In the genomic region with DNA sequence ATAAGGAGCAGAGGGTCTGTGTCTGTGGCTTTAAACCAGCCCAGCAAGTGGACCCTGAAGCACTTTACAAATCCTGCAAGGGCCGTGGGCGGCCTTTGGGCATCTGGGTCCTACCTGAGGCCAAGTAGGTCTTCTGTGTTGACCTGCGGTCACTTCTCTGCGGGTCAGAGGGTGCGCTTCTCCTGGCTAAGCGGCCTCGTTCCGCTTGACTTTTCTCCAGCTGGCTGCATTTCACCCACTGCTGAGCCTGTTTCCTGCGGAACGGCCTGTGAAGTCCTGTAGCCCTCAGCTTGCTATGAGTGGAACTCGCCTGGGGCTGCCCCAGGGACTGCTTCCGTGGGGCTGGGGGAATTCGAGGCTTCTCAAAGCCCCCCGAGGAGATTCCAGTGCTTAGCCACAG, we compare ENCODE assay signal across 18 cellular contexts. TPM values are rescaled to one million over a fixed set of nuclear protein-coding genes. Genes with fewer than 3 reads are reported as not detected.
A peak's percentile ranks its signal among the peaks of the same experiment; 100 is the strongest.
DNase-seq lines count a peak whose midpoint lies in the region; ATAC-seq, FAIRE-seq and TF ChIP-seq lines count a peak whose summit lies in the region.
"Had no signal": no experiment of that assay in that cellular context is flagged by ENCODE, and none has a peak within 500 bp of the region (broad histone marks: within the 10 kb centered on the region; RNA-seq: fewer than 3 reads in every experiment).

No MANE protein-coding gene starts in this region.

- H3K9me3 ChIP-seq in WERI-Rb-1 (ENCODE audit: severe bottlenecking): no peaks in the 10 kb centered on the region
- H3K9me3 ChIP-seq in lower lobe of right lung: no peaks in the 10 kb centered on the region
- no peaks in the 10 kb centered on the region for H3K9me3 ChIP-seq in thyroid gland

- TF ChIP-seq POLR2A in GM12891 (IDR thresholded peaks at IDR 0.05; ENCODE audit: low read depth, low read length) (no peak), thyroid gland (IDR thresholded peaks at IDR 0.05) (no peak)

- no peak overlapping the region for H3K4me3 Mint-ChIP-seq in stimulated activated naive CD8-positive, alpha-beta T cell treated with anti-CD3 and anti-CD28 coated beads, Interleukin-15, amount 100 ng/mL, for 72 hours
- H3K4me3 Mint-ChIP-seq: activated CD4-positive, alpha-beta memory T cell treated with anti-CD3 and anti-CD28 coated beads, Interleukin-2, amount 10 ng/mL, durations not matched to agents 7 days and 5 days; activated T-cell treated with anti-CD3 and anti-CD28 coated beads, Interleukin-2, amount 50 U/mL, for 72 hours; endodermal cell; natural killer cell had no signal

- H3K4me1 ChIP-seq in lower lobe of right lung: no peaks in the 10 kb centered on the region
- H3K4me1 ChIP-seq in thyroid gland: peaks cover 10 to 14% of the 10 kb centered on the region in 2 donors

- H3K27me3 ChIP-seq in WERI-Rb-1 (ENCODE audit: insufficient read depth, low read depth, severe bottlenecking): no peaks in the 10 kb centered on the region
- no peaks in the 10 kb centered on the region for H3K27me3 ChIP-seq in lower lobe of right lung (ENCODE audit: low read depth)
- no peaks in the 10 kb centered on the region for H3K27me3 ChIP-seq in thyroid gland
- H3K27me3 ChIP-seq: cardiac muscle cell had no signal

- no peaks in the 10 kb centered on the region for H3K36me3 ChIP-seq in WERI-Rb-1
- H3K36me3 ChIP-seq in lower lobe of right lung: peaks cover 76% of the 10 kb centered on the region
- peaks cover 21 to 34% of the 10 kb centered on the region in 2 donors for H3K36me3 ChIP-seq in thyroid gland
- H3K36me3 ChIP-seq: cardiac muscle cell had no signal

- H3K4me1 Mint-ChIP-seq in stimulated activated naive CD8-positive, alpha-beta T cell treated with anti-CD3 and anti-CD28 coated beads, Interleukin-15, amount 100 ng/mL, for 72 hours: no peaks in the 10 kb centered on the region
- H3K4me1 Mint-ChIP-seq: activated CD4-positive, alpha-beta memory T cell treated with anti-CD3 and anti-CD28 coated beads, Interleukin-2, amount 10 ng/mL, durations not matched to agents 7 days and 5 days; endodermal cell had no signal

- no peak for ATAC-seq in lower lobe of right lung
- no peak for ATAC-seq in stimulated activated naive CD8-positive, alpha-beta T cell treated with anti-CD3 and anti-CD28 coated beads, Interleukin-15, amount 100 ng/mL, for 72 hours
- ATAC-seq in GM19324 (IDR thresholded peaks at IDR 0.05; ENCODE audit: low FRiP score, unreplicated experiment): no peak
- ATAC-seq: activated T-cell treated with anti-CD3 and anti-CD28 coated beads, Interleukin-2, amount 50 U/mL, for 72 hours; natural killer cell had no signal

- peak; percentile 91 for FAIRE-seq in GM12891 (lab: Jason Lieb, UNC)

- WGBS in thyroid gland, 2 donors: 26 to 29% methylated on average over 5 to 13 of the region's 14 CpGs

- H3K4me3 ChIP-seq in WERI-Rb-1 (ENCODE audit: low read depth, low read length) (no peak overlapping the region), lower lobe of right lung (no peak overlapping the region), thyroid gland (replicated peaks in 1 of 3) (no peak overlapping the region)
- H3K4me3 ChIP-seq: cardiac muscle cell had no signal

- H3K27ac Mint-ChIP-seq in stimulated activated naive CD8-positive, alpha-beta T cell treated with anti-CD3 and anti-CD28 coated beads, Interleukin-15, amount 100 ng/mL, for 72 hours: no peak overlapping the region
- H3K27ac Mint-ChIP-seq: activated CD4-positive, alpha-beta memory T cell treated with anti-CD3 and anti-CD28 coated beads, Interleukin-2, amount 10 ng/mL, durations not matched to agents 7 days and 5 days; activated T-cell treated with anti-CD3 and anti-CD28 coated beads, Interleukin-2, amount 50 U/mL, for 72 hours; natural killer cell had no signal

- H3K27ac ChIP-seq in WERI-Rb-1: peak overlapping the region; percentile 22; the same call in 1 of the 2 replicates
- H3K27ac ChIP-seq in lower lobe of right lung: no peak overlapping the region
- H3K27ac ChIP-seq in thyroid gland: peak overlapping the region; percentile 27 to 65 (median 36)
- H3K27ac ChIP-seq: cardiac muscle cell, HL-60 had no signal

- TF ChIP-seq CTCF in WERI-Rb-1 (IDR thresholded peaks at IDR 0.05; ENCODE audit: low read depth, low read length) (no peak), lower lobe of right lung (IDR thresholded peaks at IDR 0.05) (no peak), thyroid gland (IDR thresholded peaks at IDR 0.05) (no peak)

- H3K27me3 Mint-ChIP-seq in stimulated activated naive CD8-positive, alpha-beta T cell treated with anti-CD3 and anti-CD28 coated beads, Interleukin-15, amount 100 ng/mL, for 72 hours: no peaks in the 10 kb centered on the region
- H3K27me3 Mint-ChIP-seq: activated CD4-positive, alpha-beta memory T cell treated with anti-CD3 and anti-CD28 coated beads, Interleukin-2, amount 10 ng/mL, durations not matched to agents 7 days and 5 days had no signal

- intact Hi-C loops in lower lobe of right lung (cut with DNase I) (no loop called here), thyroid gland (cut with DNase I) (no loop called here)

- DNase-seq in GM12891 (ENCODE audit: insufficient read length, low spot score) (no peak), WERI-Rb-1 (peak; percentile 65), lower lobe of right lung (peak; percentile 30), thyroid gland (peak; percentile 85 to 86), hepatic stellate cell (ENCODE audit: low spot score) (no peak)
- no peak for DNase-seq in stimulated activated naive CD8-positive, alpha-beta T cell treated with anti-CD3 and anti-CD28 coated beads, Interleukin-15, amount 100 ng/mL, for 72 hours
- DNase-seq: activated CD4-positive, alpha-beta memory T cell treated with anti-CD3 and anti-CD28 coated beads, Interleukin-2, amount 10 ng/mL, durations not matched to agents 7 days and 5 days; activated T-cell treated with anti-CD3 and anti-CD28 coated beads, Interleukin-2, amount 50 U/mL, for 72 hours; C1 segment of cervical spinal cord; DMS153; endodermal cell; KBM-7; natural killer cell; NCI-H1105; substantia nigra had no signal

- H3K9me3 Mint-ChIP-seq in stimulated activated naive CD8-positive, alpha-beta T cell treated with anti-CD3 and anti-CD28 coated beads, Interleukin-15, amount 100 ng/mL, for 72 hours: no peaks in the 10 kb centered on the region
- H3K9me3 Mint-ChIP-seq: activated CD4-positive, alpha-beta memory T cell treated with anti-CD3 and anti-CD28 coated beads, Interleukin-2, amount 10 ng/mL, durations not matched to agents 7 days and 5 days; activated T-cell treated with anti-CD3 and anti-CD28 coated beads, Interleukin-2, amount 50 U/mL, for 72 hours; endodermal cell; natural killer cell had no signal

TF ChIP-seq in GM12891, 5 proteins besides CTCF, POLR2A, EP300 and RAD21:
- peak; percentile 69 for TF ChIP-seq PAX5 (IDR thresholded peaks at IDR 0.05; ENCODE audit: insufficient read depth, low read length, severe bottlenecking)
- TF ChIP-seq POU2F2 (IDR thresholded peaks at IDR 0.05; ENCODE audit: low read depth, low read length): no peak

RNA-seq across cellular contexts. Expression of a gene that starts 43.3 kb away (rescaled TPM):
- 14.0 TPM for polyA plus RNA-seq in GM12891 (2012; ENCODE audit: low read depth, missing spikeins)
- total RNA-seq in lower lobe of right lung (28.9 TPM), thyroid gland (10 to 100 TPM; 26.1 to 37.9 (median 34.9) TPM)

Comparison
In these comparisons a context has a peak if more than half of its experiments do, and no peak if none do; other contexts are left out.
1. DNase-seq: peak in WERI-Rb-1 (single experiment), lower lobe of right lung (single experiment) and thyroid gland (2 of 2); none in GM12891 (single experiment), hepatic stellate cell (single experiment) and stimulated activated naive CD8-positive, alpha-beta T cell treated with anti-CD3 and anti-CD28 coated beads, Interleukin-15, amount 100 ng/mL, for 72 hours (0 of 2).